In genomic region chr14:105368426-105368825, GRCh38 we compare ENCODE assay signal across 23 cellular contexts. TPM values are rescaled to one million over a fixed set of nuclear protein-coding genes. Genes with fewer than 3 reads are reported as not detected.
DNase-seq lines count a peak whose midpoint lies in the region; ATAC-seq and TF ChIP-seq lines count a peak whose summit lies in the region.
"Had no signal": no experiment of that assay in that cellular context is flagged by ENCODE, and none has a peak within 500 bp of the region (broad histone marks: within the 10 kb centered on the region; RNA-seq: fewer than 3 reads in every experiment).

No MANE protein-coding gene starts in this region.

- H3K4me3 Mint-ChIP-seq in neural crest cell, result no peak overlapping the region
- H3K4me3 Mint-ChIP-seq in activated CD4-positive, alpha-beta memory T cell treated with anti-CD3 and anti-CD28 coated beads for 36 hours, result no peak overlapping the region
- H3K4me3 Mint-ChIP-seq: CD14-positive monocyte; CD4-positive, alpha-beta T cell; CD8-positive, alpha-beta memory T cell; GM23338; H9 had no signal

- H3K36me3 Mint-ChIP-seq in neural crest cell (ENCODE audit: low read depth), result peaks cover 6% of the 10 kb centered on the region
- H3K36me3 Mint-ChIP-seq in activated CD4-positive, alpha-beta memory T cell treated with anti-CD3 and anti-CD28 coated beads for 36 hours, result no peaks in the 10 kb centered on the region

- no peak for ATAC-seq in left cardiac atrium
- no peak for ATAC-seq in GM18519 (IDR thresholded peaks at IDR 0.05; ENCODE audit: low FRiP score, unreplicated experiment)
- ATAC-seq: A549, GM12878, GM23338, HCT116 had no signal

- DNase-seq in left cardiac atrium, result peak; percentile 20
- DNase-seq in cardiac septum (ENCODE audit: low spot score), result no peak
- DNase-seq in neural crest cell (ENCODE audit: low read depth, low spot score), result no peak
- no peak for DNase-seq in activated CD4-positive, alpha-beta memory T cell treated with anti-CD3 and anti-CD28 coated beads for 36 hours
- DNase-seq: 8988T; ACHN; AML-193; BE2C; CD4-positive, alpha-beta T cell; CD8-positive, alpha-beta memory T cell; DMS 273 treated with DMSO at 0.1 percent for 48 hours; DMS79; EL; GDM1; H9 had no signal

- peaks cover 6% of the 10 kb centered on the region for H3K4me1 Mint-ChIP-seq in neural crest cell
- H3K4me1 Mint-ChIP-seq in activated CD4-positive, alpha-beta memory T cell treated with anti-CD3 and anti-CD28 coated beads for 36 hours (ENCODE audit: low read depth), result peaks cover 6% of the 10 kb centered on the region

- TF ChIP-seq CTCF in neural crest cell (conservative IDR thresholded peaks at IDR 0.05), result no peak

- H3K27me3 Mint-ChIP-seq in neural crest cell (ENCODE audit: low read depth), result no peaks in the 10 kb centered on the region
- H3K27me3 Mint-ChIP-seq in activated CD4-positive, alpha-beta memory T cell treated with anti-CD3 and anti-CD28 coated beads for 36 hours, result peaks cover 3% of the 10 kb centered on the region
- H3K27me3 Mint-ChIP-seq: CD4-positive, alpha-beta T cell; CD8-positive, alpha-beta memory T cell had no signal

- H3K9me3 Mint-ChIP-seq in neural crest cell, result no peaks in the 10 kb centered on the region
- H3K9me3 Mint-ChIP-seq in activated CD4-positive, alpha-beta memory T cell treated with anti-CD3 and anti-CD28 coated beads for 36 hours, result no peaks in the 10 kb centered on the region
- H3K9me3 Mint-ChIP-seq: CD4-positive, alpha-beta T cell; CD8-positive, alpha-beta memory T cell had no signal

- H3K27ac Mint-ChIP-seq in neural crest cell (ENCODE audit: unreplicated experiment), result peak overlapping the region; percentile 90
- H3K27ac Mint-ChIP-seq in activated CD4-positive, alpha-beta memory T cell treated with anti-CD3 and anti-CD28 coated beads for 36 hours, result no peak overlapping the region
- H3K27ac Mint-ChIP-seq: CD4-positive, alpha-beta T cell; CD8-positive, alpha-beta memory T cell; GM23338; H9 had no signal

- POLR2A ChIA-PET in activated CD4-positive, alpha-beta memory T cell treated with anti-CD3 and anti-CD28 coated beads for 36 hours (lab: Charles Lee), result no interaction called here

- peak overlapping the region; percentile 36 for H3K27ac ChIP-seq in temporal lobe (ENCODE audit: low read depth, low read length)
- H3K27ac ChIP-seq: A549; BLaER1 treated with 17β-estradiol and CSF1 and Interleukin-3, amounts not matched to agents 10 nM and 100 nM had no signal

- CTCF ChIA-PET in activated CD4-positive, alpha-beta memory T cell treated with anti-CD3 and anti-CD28 coated beads for 36 hours (lab: Charles Lee), result interaction anchor here (1.2 to 6.5 kb wide), 2 partner anchors 47 to 121 kb away, joined by 3 to 138 read pairs; no protein-coding TSS in a partner anchor

- intact Hi-C loops in left cardiac atrium (cut with DNase I) (no loop called here), cardiac septum (cut with DNase I) (no loop called here)
- intact Hi-C loops in activated CD4-positive, alpha-beta memory T cell treated with anti-CD3 and anti-CD28 coated beads for 36 hours (cut with micrococcal nuclease), result no loop called here

RNA-seq across cellular contexts. Expression of gene TEX22, which starts 29.9 kb away (rescaled TPM):
- total RNA-seq in left cardiac atrium (1 to 10 TPM in 1 of 2 donors, under 1 TPM in 1; 0.77 to 1.6 TPM), cardiac septum (0.46 TPM), neural crest cell (4.4 and 5.2 TPM in 2 replicates), temporal lobe (0.25 TPM)
- under 1 TPM; 0.83 to 0.90 TPM for total RNA-seq in activated CD4-positive, alpha-beta memory T cell treated with anti-CD3 and anti-CD28 coated beads for 36 hours

RNA-seq across cellular contexts. Expression of gene MTA1, which starts 51.2 kb away (rescaled TPM):
- total RNA-seq in left cardiac atrium (100 to 1,000 TPM in 1 of 2 donors, 10 to 100 TPM in 1; 99.5 to 115 TPM), cardiac septum (140 TPM), neural crest cell (246 and 251 TPM in 2 replicates), temporal lobe (48.9 TPM)
- total RNA-seq in activated CD4-positive, alpha-beta memory T cell treated with anti-CD3 and anti-CD28 coated beads for 36 hours, result 100 to 1,000 TPM; 107 to 109 TPM

RNA-seq across cellular contexts. Expression of gene PACS2, which starts 53.9 kb away (rescaled TPM):
- total RNA-seq in left cardiac atrium, result 10 to 100 TPM; 53.4 to 55.8 TPM
- 55.1 TPM for total RNA-seq in cardiac septum
- 101 and 104 TPM in 2 replicates for total RNA-seq in neural crest cell
- total RNA-seq in temporal lobe, result 67.9 TPM
- 10 to 100 TPM; 32.3 to 36.6 TPM for total RNA-seq in activated CD4-positive, alpha-beta memory T cell treated with anti-CD3 and anti-CD28 coated beads for 36 hours
